In genomic region chr11:120121914-120122473, GRCh38 we compare ENCODE assay signal across 14 cellular contexts. TPM values are rescaled to one million over a fixed set of nuclear protein-coding genes. Genes with fewer than 3 reads are reported as not detected.
DNase-seq lines count a peak whose midpoint lies in the region; ATAC-seq and TF ChIP-seq lines count a peak whose summit lies in the region.
"Had no signal": no experiment of that assay in that cellular context is flagged by ENCODE, and none has a peak within 500 bp of the region (broad histone marks: within the 10 kb centered on the region; RNA-seq: fewer than 3 reads in every experiment).

No MANE protein-coding gene starts in this region.

- no peak for TF ChIP-seq CTCF in omental fat pad (IDR thresholded peaks at IDR 0.05)

- intact Hi-C loops in left cardiac atrium (cut with DNase I): no loop called here

- DNase-seq in CMK (ENCODE audit: low read depth) (peak; percentile 67), OCI-M1 (lab: John Stamatoyannopoulos, UW) (peak; percentile 31), left cardiac atrium (no peak), omental fat pad (ENCODE audit: low spot score) (no peak), T-helper 9 cell (no peak), NCI-H2171 (lab: John Stamatoyannopoulos, UW) (no peak), NCI-H1105 treated with DMSO at 0.1 percent for 48 hours (lab: John Stamatoyannopoulos, UW) (no peak)
- DNase-seq: activated CD4-positive, alpha-beta T cell treated with anti-CD3 and anti-CD28 coated beads for 36 hours; activated T-cell treated with anti-CD3 and anti-CD28 coated beads, Interleukin-2, amount 50 U/mL, for 72 hours; dermis blood vessel endothelial cell; foreskin melanocyte; NCI-H2081; SW 1271 had no signal

- ATAC-seq in left cardiac atrium (peak; percentile 56 to 62), omental fat pad (ENCODE audit: low FRiP score) (peak; percentile 33), GM21515 (IDR thresholded peaks at IDR 0.05; ENCODE audit: unreplicated experiment) (no peak)
- ATAC-seq: activated CD4-positive, alpha-beta T cell treated with anti-CD3 and anti-CD28 coated beads for 36 hours; activated T-cell treated with anti-CD3 and anti-CD28 coated beads, Interleukin-2, amount 50 U/mL, for 72 hours had no signal

RNA-seq across cellular contexts. Expression of gene TRIM29, which starts 15.9 kb away (rescaled TPM):
- total RNA-seq in left cardiac atrium (under 1 TPM in 1 of 2 donors, not detected in 1; 0.50 TPM), omental fat pad (1 to 10 TPM; 1.3 to 5.7 (median 3.0) TPM)
- total RNA-seq: activated CD4-positive, alpha-beta T cell treated with anti-CD3 and anti-CD28 coated beads for 36 hours; activated T-cell treated with anti-CD3 and anti-CD28 coated beads, Interleukin-2, amount 50 U/mL, for 72 hours; dermis blood vessel endothelial cell had no signal

Comparison
In these comparisons a context has a peak if more than half of its experiments do, and no peak if none do; other contexts are left out.
1. DNase-seq: peak in CMK (single experiment) and OCI-M1 (single experiment); none in left cardiac atrium (single experiment), omental fat pad (single experiment), T-helper 9 cell (single experiment), NCI-H2171 (single experiment) and NCI-H1105 treated with DMSO at 0.1 percent for 48 hours (single experiment).